8 cellular contexts compared by ENCODE assay signal in the genomic region with DNA sequence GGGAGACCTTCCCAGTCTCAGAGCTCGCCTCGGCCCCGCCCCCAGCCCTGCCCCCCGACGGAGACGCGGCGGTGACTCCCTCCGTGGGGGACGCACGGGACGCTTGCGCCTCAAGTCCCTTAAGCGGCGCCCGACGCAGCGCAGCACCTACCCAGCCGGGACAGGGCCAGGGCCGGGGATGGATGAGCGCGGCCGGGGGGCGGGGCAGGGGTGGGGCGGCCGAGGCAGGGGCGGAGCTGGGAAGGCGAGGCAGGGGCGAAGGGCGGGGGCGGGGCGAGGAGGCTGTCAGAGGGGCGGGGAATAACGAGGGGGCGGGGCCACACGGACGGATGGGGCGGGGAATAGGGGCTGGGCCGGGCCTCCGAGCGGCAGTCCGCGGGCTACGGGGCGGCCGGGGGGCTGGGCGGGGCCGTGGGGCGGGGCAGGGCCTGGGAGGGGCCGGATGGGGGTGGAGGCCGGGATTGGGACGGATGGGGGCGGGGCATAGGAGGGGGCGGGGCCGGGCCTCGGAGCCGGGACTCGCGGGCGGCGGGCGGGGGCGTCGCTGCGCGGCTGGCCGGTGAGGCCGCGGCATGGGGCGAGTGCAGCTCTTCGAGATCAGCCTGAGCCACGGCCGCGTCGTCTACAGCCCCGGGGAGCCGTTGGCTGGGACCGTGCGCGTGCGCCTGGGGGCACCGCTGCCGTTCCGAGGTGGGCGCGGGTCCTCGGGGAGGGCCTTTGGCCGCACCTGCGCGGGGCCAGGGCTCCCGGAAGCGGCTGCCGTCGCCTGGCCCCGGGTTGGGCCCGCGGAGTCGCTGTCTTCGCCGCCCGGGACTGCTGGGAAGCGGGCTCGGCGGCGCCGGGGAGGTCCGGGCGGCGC. TPM values are rescaled to one million over a fixed set of nuclear protein-coding genes. Genes with fewer than 3 reads are reported as not detected.
A peak's percentile ranks its signal among the peaks of the same experiment; 100 is the strongest.
DNase-seq lines count a peak whose midpoint lies in the region; ATAC-seq and TF ChIP-seq lines count a peak whose summit lies in the region.

A gene with protein sequence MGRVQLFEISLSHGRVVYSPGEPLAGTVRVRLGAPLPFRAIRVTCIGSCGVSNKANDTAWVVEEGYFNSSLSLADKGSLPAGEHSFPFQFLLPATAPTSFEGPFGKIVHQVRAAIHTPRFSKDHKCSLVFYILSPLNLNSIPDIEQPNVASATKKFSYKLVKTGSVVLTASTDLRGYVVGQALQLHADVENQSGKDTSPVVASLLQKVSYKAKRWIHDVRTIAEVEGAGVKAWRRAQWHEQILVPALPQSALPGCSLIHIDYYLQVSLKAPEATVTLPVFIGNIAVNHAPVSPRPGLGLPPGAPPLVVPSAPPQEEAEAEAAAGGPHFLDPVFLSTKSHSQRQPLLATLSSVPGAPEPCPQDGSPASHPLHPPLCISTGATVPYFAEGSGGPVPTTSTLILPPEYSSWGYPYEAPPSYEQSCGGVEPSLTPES (plus strand): TSS at position 541 of the 859 bp plus-strand sequence. CDS start 32 bp downstream, at position 573.

- ATAC-seq in HG03066 (IDR thresholded peaks at IDR 0.05; ENCODE audit: low read depth, unreplicated experiment) = peak; percentile 74

- DNase-seq in A172 (ENCODE audit: low spot score) (peak; percentile 70), NCI-H226 (peak; percentile 79), caudate nucleus (lab: John Stamatoyannopoulos, UW) (peak in 60 of 61 donors; percentile 11 to 99 (median 91)), islet precursor cell (peak; percentile 97)
- DNase-seq in activated CD4-positive, CD25-positive, alpha-beta regulatory T cell (lab: John Stamatoyannopoulos, UW) = peak; percentile 95 to 100 (median 97)
- peak; percentile 94 for DNase-seq in stimulated activated CD4-positive, alpha-beta T cell treated with anti-CD3 and anti-CD28 coated beads, Interleukin-12 subunit alpha, Interleukin-12 subunit beta, amount 100 ng/mL, for 4 hours

- TF ChIP-seq POLR2A in GM18526 (IDR thresholded peaks at IDR 0.05; ENCODE audit: extremely low read depth, insufficient read length) = peak; percentile 67

- peak within 1 kb of the TSS; percentile 73 for H3K27ac ChIP-seq in caudate nucleus (ENCODE audit: low read depth, low read length)

RNA-seq across cellular contexts. Expression of the gene that starts here (rescaled TPM):
- 57.3 and 64.3 TPM in 2 replicates for total RNA-seq in A172 (2014; rRNA removed; shearing (Covaris generic))

Comparison
In these comparisons a context has a peak if more than half of its experiments do, and no peak if none do; other contexts are left out.
1. Peak in every context shown above with its lines: DNase-seq, ATAC-seq and H3K27ac ChIP-seq.